8 cellular contexts compared by ENCODE assay signal in genomic region chr12:31749024-31749704, GRCh38. TPM values are rescaled to one million over a fixed set of nuclear protein-coding genes. Genes with fewer than 3 reads are reported as not detected.
A peak's percentile ranks its signal among the peaks of the same experiment; 100 is the strongest.
DNase-seq lines count a peak whose midpoint lies in the region; ATAC-seq and TF ChIP-seq lines count a peak whose summit lies in the region.

No MANE protein-coding gene starts in this region.

- intact Hi-C loops in A673 (cut with micrococcal nuclease; ENCODE audit: unreplicated experiment), result loop anchor here (5.0 kb wide), 1 partner anchor 67 kb away; no protein-coding TSS in a partner anchor
- intact Hi-C loops in transverse colon (cut with DNase I; ENCODE audit: low total_unique reads), result no loop called here

- H3K36me3 ChIP-seq in A673 (ENCODE audit: insufficient read depth, low read length, poor library complexity, severe bottlenecking) (no peaks in the 10 kb centered on the region), transverse colon (no peaks in the 10 kb centered on the region)

- peaks cover 5% of the 10 kb centered on the region for H3K9me3 ChIP-seq in A673 (ENCODE audit: low read depth, low read length, poor library complexity, severe bottlenecking)
- H3K9me3 ChIP-seq in transverse colon, result peaks cover 0 to 4% of the 10 kb centered on the region in 2 donors

- BruUV-seq in A673 (replicated peaks; lab: Mats Ljungman, UMichigan), result no TSS peak

- H3K27me3 ChIP-seq in A673 (replicated peaks; ENCODE audit: insufficient read depth, low read depth, low read length, poor library complexity), result no peaks in the 10 kb centered on the region
- H3K27me3 ChIP-seq in transverse colon, result no peaks in the 10 kb centered on the region

- in situ Hi-C loops in transverse colon (cut with MboI; ENCODE audit: low pct_ligation_motif_present in 1 of 4, low pct_unique_long_range_greater_than_20kb in 1 of 4, low sequenced_read_pairs in 3 of 4), result no loop called here

- DNase-seq in A673 (ENCODE audit: low spot score), result peak; percentile 88
- peak; percentile 99 for DNase-seq in NCI-H2029 (lab: John Stamatoyannopoulos, UW)
- peak; percentile 22 for DNase-seq in effector CD4-positive, alpha-beta T cell
- peak; percentile 77 for DNase-seq in myocyte (ENCODE audit: low read depth)
- DNase-seq in transverse colon, result peak; percentile 86

- CTCF ChIA-PET in A673 (lab: Charles Lee), result no interaction called here

- TF ChIP-seq CTCF in A673 (conservative IDR thresholded peaks at IDR 0.05; ENCODE audit: low read depth, low read length) (no peak), VCaP (conservative IDR thresholded peaks at IDR 0.05) (no peak), transverse colon (IDR thresholded peaks at IDR 0.05) (no peak)

- 20 to 32% methylated on average over 3 to 5 of the region's 5 CpGs for WGBS in transverse colon (ENCODE audit: low coverage in 1 of 2), 2 donors

- POLR2A ChIA-PET in A673 (lab: Charles Lee; ENCODE audit: low non-redundant PET), result interaction anchor here (0.7 kb wide), 1 partner anchor 15 kb away, joined by 5 read pairs; no protein-coding TSS in a partner anchor

- H3K4me1 ChIP-seq in A673 (ENCODE audit: insufficient read depth, low read length, poor library complexity, severe bottlenecking), result peaks cover 53% of the 10 kb centered on the region
- H3K4me1 ChIP-seq in transverse colon, result peaks cover under 1 to 40% (median 21%) of the 10 kb centered on the region in 4 donors

- peak overlapping the region; percentile 82 for H3K27ac ChIP-seq in A673 (ENCODE audit: low read depth, low read length, poor library complexity, severe bottlenecking)
- peak overlapping the region; percentile 69 for H3K27ac ChIP-seq in VCaP
- peak overlapping the region; percentile 82 to 87 (median 85) for H3K27ac ChIP-seq in transverse colon

- ATAC-seq in GM18868 (IDR thresholded peaks at IDR 0.05; ENCODE audit: unreplicated experiment) (peak; percentile 89), HG03060 (IDR thresholded peaks at IDR 0.05; ENCODE audit: low read depth, unreplicated experiment) (peak; percentile 70)

- TF ChIP-seq POLR2A in transverse colon (IDR thresholded peaks at IDR 0.05), result no peak

- TF ChIP-seq EP300 in transverse colon (IDR thresholded peaks at IDR 0.05; ENCODE audit: low read depth), result peak; percentile 90

- H3K4me3 ChIP-seq in A673 (ENCODE audit: low read depth, low read length, poor library complexity, severe bottlenecking) (no peak overlapping the region), transverse colon (no peak overlapping the region)

RNA-seq across cellular contexts. Expression of gene AMN1, which starts 20.3 kb away (rescaled TPM):
- 15.8 and 17.9 TPM in 2 replicates for total RNA-seq in A673 (2021)
- total RNA-seq in myocyte, result 20.6 and 26.7 TPM in 2 replicates
- 9.4 TPM for polyA plus RNA-seq in myocyte (2012)
- total RNA-seq in transverse colon, result 10 to 100 TPM in 1 of 4 donors, 1 to 10 TPM in 2, not detected in 1; 5.7 to 10.5 (median 8.7) TPM

Comparison
In these comparisons a context has a peak if more than half of its experiments do, and no peak if none do; other contexts are left out.
1. DNase-seq: peak in every context shown above with its lines; median percentile 99 in NCI-H2029; 88 in A673; 86 in transverse colon; 77 in myocyte; 22 in effector CD4-positive, alpha-beta T cell.